ENCODE assay signal across 1 cellular context in genomic region chr3:33060609-33061337, GRCh38.
TF ChIP-seq lines count a peak whose summit lies in the region.

No MANE protein-coding gene starts in this region.

TF ChIP-seq in SK-N-SH, 30 proteins besides CTCF, POLR2A, EP300 and RAD21 (continued from another document):
- TF ChIP-seq IRF3 (IDR thresholded peaks at IDR 0.05; ENCODE audit: low read depth, low read length) (no peak), USF2 (IDR thresholded peaks at IDR 0.05; ENCODE audit: borderline replicate concordance, low read depth, low read length) (no peak), NFIC (IDR thresholded peaks at IDR 0.05; ENCODE audit: borderline replicate concordance) (no peak), POLR2AphosphoS5 (IDR thresholded peaks at IDR 0.05; ENCODE audit: low read depth, low read length) (no peak), MXI1 (IDR thresholded peaks at IDR 0.05; ENCODE audit: low read depth, low read length) (no peak), EZH2phosphoT487 (IDR thresholded peaks at IDR 0.05; ENCODE audit: borderline replicate concordance, low read depth) (no peak), JUND (IDR thresholded peaks at IDR 0.05) (no peak)
